ENCODE assay signal across 36 cellular contexts in the genomic region with DNA sequence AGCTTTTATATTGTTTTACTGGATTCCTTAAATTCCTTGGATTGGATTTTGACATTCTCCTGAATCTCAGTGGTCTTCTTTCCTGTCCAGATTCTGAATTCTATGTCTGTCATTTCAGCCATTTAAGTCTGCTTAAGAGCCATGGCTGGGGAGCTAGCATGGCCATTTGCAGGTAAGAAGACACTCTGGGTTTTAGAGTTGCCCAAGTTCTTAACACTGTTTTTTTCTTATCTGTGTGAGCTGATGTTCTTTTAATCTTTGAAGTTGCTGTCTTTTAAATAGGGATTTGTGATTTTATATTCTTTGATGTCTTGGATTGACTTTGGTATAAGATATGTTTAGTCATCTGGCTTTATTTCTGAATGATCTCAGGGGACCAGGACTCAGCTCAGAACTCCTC.
"Had no signal": no experiment of that assay in that cellular context is flagged by ENCODE, and none has a peak within 500 bp of the region (broad histone marks: within the 10 kb centered on the region; RNA-seq: fewer than 3 reads in every experiment).

No MANE protein-coding gene starts in this region.

- H3K4me3 ChIP-seq: MG63 had no signal

- H3K27me3 ChIP-seq: MG63 had no signal

- H3K36me3 ChIP-seq: MG63 had no signal

- H3K9me3 ChIP-seq: MG63 had no signal

- DNase-seq: Karpas-422, Kasumi-1, MG63, MM.1S, MV-4-11, NCI-H1048, NCI-H1092, NCI-H1092 treated with DMSO at 0.1 percent for 48 hours, NCI-H1105, NCI-H1105 treated with DMSO at 0.1 percent for 48 hours, NCI-H1417, NCI-H1417 treated with DMSO at 0.1 percent for 48 hours, NCI-H1436, NCI-H1436 treated with DMSO at 0.1 percent for 48 hours, NCI-H146, NCI-H1694, NCI-H1694 treated with DMSO at 0.1 percent for 48 hours, NCI-H187, NCI-H187 treated with DMSO at 0.1 percent for 48 hours, NCI-H1930, NCI-H2029, NCI-H2029 treated with DMSO at 0.1 percent for 48 hours, NCI-H2081, NCI-H2081 treated with DMSO at 0.1 percent for 48 hours, NCI-H2107, NCI-H2171, NCI-H2171 treated with DMSO at 0.1 percent for 48 hours, NCI-H2227 treated with DMSO at 0.1 percent for 48 hours, NCI-H226, NCI-H345, NCI-H446, NCI-H446 treated with DMSO at 0.1 percent for 48 hours, NCI-H510A, NCI-H510A treated with DMSO at 0.1 percent for 48 hours, NCI-H524, NCI-H524 treated with DMSO at 0.1 percent for 48 hours had no signal
